Comparison of ENCODE assay signal across 20 cellular contexts in the genomic region with DNA sequence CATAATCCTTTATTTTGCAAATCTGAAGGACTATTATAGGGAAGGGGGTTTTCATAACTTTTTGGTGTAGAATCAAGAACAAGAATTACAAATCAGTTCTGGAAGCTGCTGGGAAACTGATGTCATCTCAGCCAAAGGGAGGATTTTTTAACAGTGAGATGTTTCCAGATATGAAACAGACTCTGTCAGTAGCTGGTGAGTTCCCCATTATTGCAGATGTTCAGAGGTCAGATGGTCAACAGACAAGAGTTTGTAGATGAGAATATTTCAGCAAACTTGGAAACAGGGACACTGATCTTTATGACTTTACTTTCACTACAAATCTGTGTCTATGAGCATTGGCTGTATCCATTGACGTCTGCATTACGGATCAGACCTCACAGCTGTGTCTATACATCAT.
A peak's percentile ranks its signal among the peaks of the same experiment; 100 is the strongest.
DNase-seq lines count a peak whose midpoint lies in the region; ATAC-seq and TF ChIP-seq lines count a peak whose summit lies in the region.
"Had no signal": no experiment of that assay in that cellular context is flagged by ENCODE, and none has a peak within 500 bp of the region (broad histone marks: within the 10 kb centered on the region; RNA-seq: fewer than 3 reads in every experiment).

No MANE protein-coding gene starts in this region.

- H3K79me2 ChIP-seq in OCI-LY7 (ENCODE audit: insufficient read depth, low read depth, low read length) (no peaks in the 10 kb centered on the region), GM23338 (replicated peaks; ENCODE audit: insufficient read depth) (no peaks in the 10 kb centered on the region)

- H3K9me3 ChIP-seq in OCI-LY7 (ENCODE audit: low read length) (peaks cover 15% of the 10 kb centered on the region; the same call in 1 of the 2 replicates), skeletal muscle satellite cell (replicated peaks; ENCODE audit: low read length) (no peaks in the 10 kb centered on the region)
- H3K9me3 ChIP-seq: stomach had no signal

- no TSS peak for BruUV-seq in OCI-LY7 (replicated peaks; lab: Mats Ljungman, UMichigan)

- H3K9me2 ChIP-seq in OCI-LY7 (ENCODE audit: insufficient read depth, low read length) (no peaks in the 10 kb centered on the region), GM23338 (ENCODE audit: insufficient read depth) (peaks cover 14% of the 10 kb centered on the region; the same call in 1 of the 2 replicates)

- H3K4me3 Mint-ChIP-seq in GM23338, result no peak overlapping the region
- H3K4me3 Mint-ChIP-seq: activated CD4-positive, alpha-beta memory T cell treated with anti-CD3 and anti-CD28 coated beads for 36 hours; activated naive CD8-positive, alpha-beta T cell treated with anti-CD3 and anti-CD28 coated beads, Interleukin-2, amount 10 ng/mL, durations not matched to agents 7 days and 5 days; B cell had no signal

- H3K4me1 ChIP-seq in OCI-LY7 (ENCODE audit: insufficient read depth, low read length, poor library complexity, severe bottlenecking) (peaks cover 56% of the 10 kb centered on the region), skeletal muscle satellite cell (ENCODE audit: control insufficient read depth, insufficient read depth, low read length) (peaks cover 31% of the 10 kb centered on the region), GM23338 (ENCODE audit: insufficient read depth) (no peaks in the 10 kb centered on the region)

- in situ Hi-C loops in G401 (cut with HindIII; ENCODE audit: low sequenced_read_pairs), result no loop called here

- no peak overlapping the region for H3K4me3 ChIP-seq in OCI-LY7 (ENCODE audit: low read depth, low read length, poor library complexity, severe bottlenecking)
- peak overlapping the region; percentile 34 for H3K4me3 ChIP-seq in skeletal muscle satellite cell (ENCODE audit: low read length)
- H3K4me3 ChIP-seq in GM23338, result no peak overlapping the region
- H3K4me3 ChIP-seq: stomach had no signal

- H3K36me3 ChIP-seq in OCI-LY7 (ENCODE audit: insufficient read depth, low read length) (peaks cover 4% of the 10 kb centered on the region; the same call in 1 of the 2 replicates), skeletal muscle satellite cell (ENCODE audit: insufficient read depth, low read length) (no peaks in the 10 kb centered on the region), GM23338 (ENCODE audit: insufficient read depth) (no peaks in the 10 kb centered on the region)
- H3K36me3 ChIP-seq: stomach had no signal

- H3K4me2 ChIP-seq in OCI-LY7 (ENCODE audit: low read length) (peak overlapping the region; percentile 10), skeletal muscle satellite cell (ENCODE audit: low read length) (peak overlapping the region; percentile 55), GM23338 (no peak overlapping the region)

- POLR2A ChIA-PET in OCI-LY7 (lab: Charles Lee), result interaction anchor here (0.7 to 9.9 kb wide), 20 partner anchors 10 to 363 kb away, joined by 3 to 174 read pairs (median 4); partner anchors contain the start of gene BCL6

- no peak overlapping the region for H3K27ac Mint-ChIP-seq in GM23338
- H3K27ac Mint-ChIP-seq: activated CD4-positive, alpha-beta memory T cell treated with anti-CD3 and anti-CD28 coated beads for 36 hours; activated naive CD8-positive, alpha-beta T cell treated with anti-CD3 and anti-CD28 coated beads, Interleukin-2, amount 10 ng/mL, durations not matched to agents 7 days and 5 days; B cell; progenitor cell of endocrine pancreas had no signal

- peaks cover 15% of the 10 kb centered on the region; the same call in 2 of the 3 replicates for H3K4me1 Mint-ChIP-seq in GM23338

- intact Hi-C loops in OCI-LY7 (cut with micrococcal nuclease; ENCODE audit: unreplicated experiment), result no loop called here

- H2AFZ ChIP-seq in OCI-LY7 (ENCODE audit: low read length) (peak overlapping the region; percentile 44; the same call in 1 of the 2 replicates), GM23338 (no peak overlapping the region)

- H3K36me3 Mint-ChIP-seq in GM23338 (ENCODE audit: low read depth), result no peaks in the 10 kb centered on the region
- H3K36me3 Mint-ChIP-seq: activated CD4-positive, alpha-beta memory T cell treated with anti-CD3 and anti-CD28 coated beads for 36 hours had no signal

- H3K27me3 ChIP-seq in skeletal muscle satellite cell (ENCODE audit: control insufficient read depth, insufficient read depth, low read length), result no peaks in the 10 kb centered on the region
- no peaks in the 10 kb centered on the region for H3K27me3 ChIP-seq in GM23338 (ENCODE audit: insufficient read depth)
- H3K27me3 ChIP-seq: stomach had no signal

- H3K27ac ChIP-seq in OCI-LY7 (ENCODE audit: low read depth, low read length, poor library complexity, severe bottlenecking), result no peak overlapping the region
- H3K27ac ChIP-seq in GM23338 (ENCODE audit: low read depth), result no peak overlapping the region

- no peaks in the 10 kb centered on the region for H3F3A ChIP-seq in GM23338 (replicated peaks; ENCODE audit: low read depth)

- TF ChIP-seq CTCF in OCI-LY7 (conservative IDR thresholded peaks at IDR 0.05; ENCODE audit: low read length), result no peak
- no peak for TF ChIP-seq CTCF in GM23338 (conservative IDR thresholded peaks at IDR 0.05; ENCODE audit: low read depth in 2 of 2)

- H4K20me1 ChIP-seq in OCI-LY7 (ENCODE audit: insufficient read depth, low read length), result no peaks in the 10 kb centered on the region
- H4K20me1 ChIP-seq in GM23338 (replicated peaks; ENCODE audit: insufficient read depth), result no peaks in the 10 kb centered on the region

- H3K27me3 Mint-ChIP-seq in GM23338 (ENCODE audit: insufficient read depth, low read depth, poor library complexity), result no peaks in the 10 kb centered on the region
- H3K27me3 Mint-ChIP-seq: activated CD4-positive, alpha-beta memory T cell treated with anti-CD3 and anti-CD28 coated beads for 36 hours; B cell had no signal

- peak; percentile 68 for DNase-seq in EH (ENCODE audit: low read depth)
- no peak for DNase-seq in OCI-LY7 (ENCODE audit: low spot score)
- peak; percentile 55 for DNase-seq in fibroblast of peridontal ligament (ENCODE audit: extremely low read depth)
- DNase-seq in activated CD4-positive, CD25-positive, alpha-beta regulatory T cell treated with anti-CD3 and anti-CD28 coated beads, Interleukin-2, amount 50 U/mL, for 72 hours, result no peak
- DNase-seq in GM23338 (ENCODE audit: low spot score), result no peak
- DNase-seq in G401 (ENCODE audit: low spot score), result no peak
- DNase-seq in stimulated activated CD4-positive, alpha-beta T cell treated with anti-CD3 and anti-CD28 coated beads, Interleukin-4, amount 100 ng/mL, for 4 hours, result no peak
- DNase-seq: activated CD4-positive, alpha-beta memory T cell treated with anti-CD3 and anti-CD28 coated beads for 36 hours; activated naive CD8-positive, alpha-beta T cell treated with anti-CD3 and anti-CD28 coated beads, Interleukin-2, amount 10 ng/mL, durations not matched to agents 7 days and 5 days; activated T-cell treated with anti-CD3 and anti-CD28 coated beads, Interleukin-2, amount 50 U/mL, for 48 hours; central memory CD4-positive, alpha-beta T cell; effector memory CD4-positive, alpha-beta T cell; NCI-H2081 treated with DMSO at 0.1 percent for 48 hours; NCI-H748 treated with DMSO at 0.1 percent for 48 hours; stimulated activated CD4-positive, alpha-beta T cell treated with anti-CD3 and anti-CD28 coated beads, Interleukin-15, amount 100 ng/mL, for 24 hours; stomach had no signal

- peaks cover 9% of the 10 kb centered on the region; the same call in 2 of the 3 replicates for H3K9me3 Mint-ChIP-seq in GM23338

- no peak for ATAC-seq in GM23338
- ATAC-seq: Panc1 had no signal

- CTCF ChIA-PET in OCI-LY7 (lab: Charles Lee; ENCODE audit: unreplicated experiment), result interaction anchor here (1.2 kb wide), 1 partner anchor 14 kb away, joined by 3 read pairs; no protein-coding TSS in a partner anchor

- H3K9ac ChIP-seq in skeletal muscle satellite cell (ENCODE audit: low read depth, low read length), result peak overlapping the region; percentile 31

TF ChIP-seq in GM23338, 12 proteins besides CTCF, POLR2A, EP300 and RAD21 (continues in another document):
- TF ChIP-seq ETS1 (IDR thresholded peaks at IDR 0.05) (no peak), EZH2phosphoT487 (IDR thresholded peaks at IDR 0.05; ENCODE audit: unreplicated experiment) (no peak), POLR2AphosphoS5 (IDR thresholded peaks at IDR 0.05; ENCODE audit: low read depth) (no peak), ZNF114 (CRISPR knock-in tag; IDR thresholded peaks at IDR 0.05) (no peak), NANOG (IDR thresholded peaks at IDR 0.05; ENCODE audit: borderline replicate concordance) (no peak), JUNB (IDR thresholded peaks at IDR 0.05; ENCODE audit: unreplicated experiment) (no peak)
- TF ChIP-seq, protein P1, sequence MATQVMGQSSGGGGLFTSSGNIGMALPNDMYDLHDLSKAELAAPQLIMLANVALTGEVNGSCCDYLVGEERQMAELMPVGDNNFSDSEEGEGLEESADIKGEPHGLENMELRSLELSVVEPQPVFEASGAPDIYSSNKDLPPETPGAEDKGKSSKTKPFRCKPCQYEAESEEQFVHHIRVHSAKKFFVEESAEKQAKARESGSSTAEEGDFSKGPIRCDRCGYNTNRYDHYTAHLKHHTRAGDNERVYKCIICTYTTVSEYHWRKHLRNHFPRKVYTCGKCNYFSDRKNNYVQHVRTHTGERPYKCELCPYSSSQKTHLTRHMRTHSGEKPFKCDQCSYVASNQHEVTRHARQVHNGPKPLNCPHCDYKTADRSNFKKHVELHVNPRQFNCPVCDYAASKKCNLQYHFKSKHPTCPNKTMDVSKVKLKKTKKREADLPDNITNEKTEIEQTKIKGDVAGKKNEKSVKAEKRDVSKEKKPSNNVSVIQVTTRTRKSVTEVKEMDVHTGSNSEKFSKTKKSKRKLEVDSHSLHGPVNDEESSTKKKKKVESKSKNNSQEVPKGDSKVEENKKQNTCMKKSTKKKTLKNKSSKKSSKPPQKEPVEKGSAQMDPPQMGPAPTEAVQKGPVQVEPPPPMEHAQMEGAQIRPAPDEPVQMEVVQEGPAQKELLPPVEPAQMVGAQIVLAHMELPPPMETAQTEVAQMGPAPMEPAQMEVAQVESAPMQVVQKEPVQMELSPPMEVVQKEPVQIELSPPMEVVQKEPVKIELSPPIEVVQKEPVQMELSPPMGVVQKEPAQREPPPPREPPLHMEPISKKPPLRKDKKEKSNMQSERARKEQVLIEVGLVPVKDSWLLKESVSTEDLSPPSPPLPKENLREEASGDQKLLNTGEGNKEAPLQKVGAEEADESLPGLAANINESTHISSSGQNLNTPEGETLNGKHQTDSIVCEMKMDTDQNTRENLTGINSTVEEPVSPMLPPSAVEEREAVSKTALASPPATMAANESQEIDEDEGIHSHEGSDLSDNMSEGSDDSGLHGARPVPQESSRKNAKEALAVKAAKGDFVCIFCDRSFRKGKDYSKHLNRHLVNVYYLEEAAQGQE (IDR thresholded peaks at IDR 0.05; ENCODE audit: unreplicated experiment), result no peak

Comparison
In these comparisons a context has a peak if more than half of its experiments do, and no peak if none do; other contexts are left out.
1. DNase-seq: peak in EH (single experiment) and fibroblast of peridontal ligament (single experiment); none in OCI-LY7 (single experiment), activated CD4-positive, CD25-positive, alpha-beta regulatory T cell treated with anti-CD3 and anti-CD28 coated beads, Interleukin-2, amount 50 U/mL, for 72 hours (single experiment), GM23338 (single experiment), G401 (single experiment) and stimulated activated CD4-positive, alpha-beta T cell treated with anti-CD3 and anti-CD28 coated beads, Interleukin-4, amount 100 ng/mL, for 4 hours (0 of 2).